ENCODE assay signal across 8 cellular contexts in genomic region chr9:123929177-123929869, GRCh38. TPM values are rescaled to one million over a fixed set of nuclear protein-coding genes. Genes with fewer than 3 reads are reported as not detected.
A peak's percentile ranks its signal among the peaks of the same experiment; 100 is the strongest.
DNase-seq lines count a peak whose midpoint lies in the region; ATAC-seq lines count a peak whose summit lies in the region.

No MANE protein-coding gene starts in this region.

- peak overlapping the region; percentile 64 for H3K4me3 ChIP-seq in NT2/D1 (ENCODE audit: insufficient read length, low read depth)

- no peaks in the 10 kb centered on the region for H3K36me3 ChIP-seq in NT2/D1 (ENCODE audit: insufficient read depth, insufficient read length, low read length)

- H3K9ac ChIP-seq in NT2/D1 (ENCODE audit: insufficient read length, low read depth): peak overlapping the region; percentile 77

- peaks cover 9% of the 10 kb centered on the region for H3K4me1 ChIP-seq in NT2/D1 (ENCODE audit: insufficient read depth, insufficient read length)

- ATAC-seq in HG02588 (IDR thresholded peaks at IDR 0.05; ENCODE audit: unreplicated experiment) (peak; percentile 30), left colon (peak; percentile 61)

- peak; percentile 38 for DNase-seq in NCI-H82 (lab: John Stamatoyannopoulos, UW)
- DNase-seq in NCI-H82 treated with DMSO at 0.1 percent for 48 hours (lab: John Stamatoyannopoulos, UW; ENCODE audit: unreplicated experiment): no peak
- DNase-seq in NT2/D1 (ENCODE audit: low read depth, low spot score): no peak
- DNase-seq in astrocyte of the hippocampus (ENCODE audit: low read depth, low spot score): peak; percentile 28
- peak; percentile 49 to 62 for DNase-seq in left colon
- DNase-seq in stimulated activated CD8-positive, alpha-beta memory T cell treated with anti-CD3 and anti-CD28 coated beads, Interleukin-15, amount 100 ng/mL, for 1 hour (ENCODE audit: low read depth): peak; percentile 4
- DNase-seq in effector CD8-positive, alpha-beta T cell (lab: John Stamatoyannopoulos, UW): no peak

- 0 out of 2 replicates have a peak, but pooled peaks cover under 1% of the 10 kb centered on the region for H3K9me3 ChIP-seq in NT2/D1 (ENCODE audit: insufficient read depth, low read length)

- intact Hi-C loops in left colon (cut with DNase I, micrococcal nuclease): no loop called here

- peaks cover 4% of the 10 kb centered on the region for H3K27me3 ChIP-seq in NT2/D1 (ENCODE audit: insufficient read depth, insufficient read length)

RNA-seq across cellular contexts. Expression of gene DENND1A, which starts 0.6 kb away (rescaled TPM):
- 10 to 100 TPM; 28.8 to 36.8 TPM for total RNA-seq in left colon

Comparison
In these comparisons a context has a peak if more than half of its experiments do, and no peak if none do; other contexts are left out.
1. DNase-seq: peak in NCI-H82 (single experiment), astrocyte of the hippocampus (single experiment), left colon (2 of 2) and stimulated activated CD8-positive, alpha-beta memory T cell treated with anti-CD3 and anti-CD28 coated beads, Interleukin-15, amount 100 ng/mL, for 1 hour (single experiment); none in NCI-H82 treated with DMSO at 0.1 percent for 48 hours (single experiment), NT2/D1 (single experiment) and effector CD8-positive, alpha-beta T cell (single experiment).